18 cellular contexts compared by ENCODE assay signal in genomic region chr17:9976283-9977009, GRCh38.
DNase-seq lines count a peak whose midpoint lies in the region; ATAC-seq and TF ChIP-seq lines count a peak whose summit lies in the region.
"Had no signal": no experiment of that assay in that cellular context is flagged by ENCODE, and none has a peak within 500 bp of the region (broad histone marks: within the 10 kb centered on the region; RNA-seq: fewer than 3 reads in every experiment).

No MANE protein-coding gene starts in this region.

- no peaks in the 10 kb centered on the region for H3K9me3 Mint-ChIP-seq in effector memory CD8-positive, alpha-beta T cell
- no peaks in the 10 kb centered on the region for H3K9me3 Mint-ChIP-seq in activated T-helper 2 cell treated with anti-CD3 and anti-CD28 coated beads, Interferon-gamma antibody, Interleukin-2, Interleukin-4, amounts not matched to agents 10 μg/mL and 5 μg/mL and 100 μg/mL, durations not matched to agents 14 hours and 24 hours and 36 hours
- H3K9me3 Mint-ChIP-seq: HFFc6 had no signal

- ATAC-seq in effector memory CD8-positive, alpha-beta T cell (replicated peaks), result no peak

- H3K4me1 Mint-ChIP-seq in effector memory CD8-positive, alpha-beta T cell (ENCODE audit: low read depth in 2 of 2), result peaks cover 9 to 10% of the 10 kb centered on the region in 2 donors
- H3K4me1 Mint-ChIP-seq in activated T-helper 2 cell treated with anti-CD3 and anti-CD28 coated beads, Interferon-gamma antibody, Interleukin-2, Interleukin-4, amounts not matched to agents 10 μg/mL and 5 μg/mL and 100 μg/mL, durations not matched to agents 14 hours and 24 hours and 36 hours (ENCODE audit: low read depth), result peaks cover 2% of the 10 kb centered on the region

- no peaks in the 10 kb centered on the region for H3K27me3 Mint-ChIP-seq in effector memory CD8-positive, alpha-beta T cell
- no peaks in the 10 kb centered on the region for H3K27me3 Mint-ChIP-seq in activated T-helper 2 cell treated with anti-CD3 and anti-CD28 coated beads, Interferon-gamma antibody, Interleukin-2, Interleukin-4, amounts not matched to agents 10 μg/mL and 5 μg/mL and 100 μg/mL, durations not matched to agents 14 hours and 24 hours and 36 hours (ENCODE audit: low read depth)

- TF ChIP-seq CTCF in neutrophil (IDR thresholded peaks at IDR 0.05), result no peak

- H3K27me3 ChIP-seq in neutrophil, result no peaks in the 10 kb centered on the region
- H3K27me3 ChIP-seq: MG63 had no signal

- peak overlapping the region; percentile 11 to 76 for H3K27ac Mint-ChIP-seq in effector memory CD8-positive, alpha-beta T cell
- H3K27ac Mint-ChIP-seq in activated T-helper 2 cell treated with anti-CD3 and anti-CD28 coated beads, Interferon-gamma antibody, Interleukin-2, Interleukin-4, amounts not matched to agents 10 μg/mL and 5 μg/mL and 100 μg/mL, durations not matched to agents 14 hours and 24 hours and 36 hours, result no peak overlapping the region
- H3K27ac Mint-ChIP-seq: HFFc6 had no signal

- H3K9me3 ChIP-seq in neutrophil, result no peaks in the 10 kb centered on the region
- H3K9me3 ChIP-seq: MG63 had no signal

- H3K4me3 ChIP-seq in neutrophil (ENCODE audit: low read depth in 1 of 2, low read length in 1 of 2), result no peak overlapping the region
- H3K4me3 ChIP-seq: MG63 had no signal

- peak overlapping the region; percentile 85 for H3K27ac ChIP-seq in neutrophil

- H3K36me3 Mint-ChIP-seq in effector memory CD8-positive, alpha-beta T cell (ENCODE audit: insufficient read depth), result peaks cover 4% of the 10 kb centered on the region
- no peaks in the 10 kb centered on the region for H3K36me3 Mint-ChIP-seq in activated T-helper 2 cell treated with anti-CD3 and anti-CD28 coated beads, Interferon-gamma antibody, Interleukin-2, Interleukin-4, amounts not matched to agents 10 μg/mL and 5 μg/mL and 100 μg/mL, durations not matched to agents 14 hours and 24 hours and 36 hours (ENCODE audit: low read depth)

- peaks cover 47 to 50% of the 10 kb centered on the region in 2 experiments for H3K4me1 ChIP-seq in neutrophil (ENCODE audit: control insufficient read depth in 1 of 2, insufficient read depth in 1 of 2, low read depth in 1 of 2, low read length in 1 of 2)

- peaks cover 23% of the 10 kb centered on the region for H3K36me3 ChIP-seq in neutrophil
- H3K36me3 ChIP-seq: MG63 had no signal

- intact Hi-C loops in activated T-helper 2 cell treated with anti-CD3 and anti-CD28 coated beads, Interferon-gamma antibody, Interleukin-2, Interleukin-4, amounts not matched to agents 10 μg/mL and 5 μg/mL and 100 μg/mL, durations not matched to agents 14 hours and 24 hours and 36 hours (cut with micrococcal nuclease), result no loop called here

- no peak overlapping the region for H3K4me3 Mint-ChIP-seq in effector memory CD8-positive, alpha-beta T cell
- no peak overlapping the region for H3K4me3 Mint-ChIP-seq in activated T-helper 2 cell treated with anti-CD3 and anti-CD28 coated beads, Interferon-gamma antibody, Interleukin-2, Interleukin-4, amounts not matched to agents 10 μg/mL and 5 μg/mL and 100 μg/mL, durations not matched to agents 14 hours and 24 hours and 36 hours (ENCODE audit: low read depth)
- H3K4me3 Mint-ChIP-seq: HFFc6 had no signal

- DNase-seq in NCI-H1048 (lab: John Stamatoyannopoulos, UW) (peak; percentile 49), dedifferentiated amniotic fluid mesenchymal stem cell (ENCODE audit: extremely low spot score) (no peak), cerebellar nuclear complex (lab: John Stamatoyannopoulos, UW) (no peak), ureter (ENCODE audit: low spot score) (no peak)
- no peak for DNase-seq in effector memory CD8-positive, alpha-beta T cell
- DNase-seq in activated T-helper 2 cell treated with anti-CD3 and anti-CD28 coated beads, Interferon-gamma antibody, Interleukin-2, Interleukin-4, amounts not matched to agents 10 μg/mL and 5 μg/mL and 100 μg/mL, durations not matched to agents 14 hours and 24 hours and 36 hours (ENCODE audit: low spot score), result no peak
- DNase-seq: GDM1, H7, HFFc6, IMR-90, MG63, NCI-H1092, NCI-H146, NCI-H2029 treated with DMSO at 0.1 percent for 48 hours, NCI-H2171, OCI-M1, SHP77 treated with DMSO at 0.1 percent for 48 hours had no signal
